1 cellular context compared by ENCODE assay signal in genomic region chr18:49525981-49526380, GRCh38.
TF ChIP-seq lines count a peak whose summit lies in the region.

No MANE protein-coding gene starts in this region.

TF ChIP-seq in HepG2, 621 proteins besides CTCF, POLR2A, EP300 and RAD21:
- TF ChIP-seq PAWR (CRISPR knock-in tag; IDR thresholded peaks at IDR 0.05; ENCODE audit: borderline replicate concordance) (no peak), SNAPC4 (CRISPR knock-in tag; IDR thresholded peaks at IDR 0.05) (no peak), ZNF547 (CRISPR knock-in tag; IDR thresholded peaks at IDR 0.05) (no peak), ZNF672 (CRISPR knock-in tag; IDR thresholded peaks at IDR 0.05) (no peak), TSC22D2 (CRISPR knock-in tag; IDR thresholded peaks at IDR 0.05; ENCODE audit: borderline replicate concordance) (no peak), FOXA3 (CRISPR knock-in tag; IDR thresholded peaks at IDR 0.05) (no peak), ZNF235 (CRISPR knock-in tag; IDR thresholded peaks at IDR 0.05; ENCODE audit: borderline replicate concordance) (no peak), UBTF (CRISPR knock-in tag; IDR thresholded peaks at IDR 0.05) (no peak), MLXIP (CRISPR knock-in tag; IDR thresholded peaks at IDR 0.05; ENCODE audit: borderline replicate concordance) (no peak), ZNF780A (CRISPR knock-in tag; IDR thresholded peaks at IDR 0.05) (no peak), ZNF121 (CRISPR knock-in tag; IDR thresholded peaks at IDR 0.05) (no peak), NFAT5 (CRISPR knock-in tag; IDR thresholded peaks at IDR 0.05) (no peak), EZH2 (conservative IDR thresholded peaks at IDR 0.05; ENCODE audit: low read depth, low read length) (no peak), BATF2 (CRISPR knock-in tag; IDR thresholded peaks at IDR 0.05) (no peak)
